ENCODE assay signal across 10 cellular contexts in the genomic region with DNA sequence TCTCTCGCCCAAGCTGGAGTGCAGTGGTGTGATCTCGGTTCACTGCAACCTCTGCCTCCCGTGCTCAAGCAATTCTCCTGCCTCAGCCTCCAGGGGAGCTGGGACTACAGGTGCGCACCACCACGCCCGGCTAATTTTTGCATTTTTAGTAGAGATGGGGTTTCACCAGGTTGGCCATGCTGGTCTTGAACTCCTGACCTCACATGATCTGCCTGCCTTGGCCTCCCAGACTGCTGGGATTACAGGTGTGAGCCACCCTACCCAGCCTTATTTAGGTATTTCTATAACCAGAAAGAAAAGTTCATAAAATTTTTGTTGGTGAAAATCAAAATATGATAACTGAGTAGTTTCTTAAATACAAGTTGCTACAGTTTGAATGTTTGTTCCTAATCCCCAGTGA. TPM values are rescaled to one million over a fixed set of nuclear protein-coding genes. Genes with fewer than 3 reads are reported as not detected.
DNase-seq lines count a peak whose midpoint lies in the region; ATAC-seq, FAIRE-seq and TF ChIP-seq lines count a peak whose summit lies in the region.
"Not testable (repeated sequence)": the region's sequence is repeated elsewhere in the genome, so short reads cannot be mapped to it uniquely, and the experiment has no call there.
"Had no signal": no experiment of that assay in that cellular context is flagged by ENCODE, and none has a peak within 500 bp of the region (broad histone marks: within the 10 kb centered on the region; RNA-seq: fewer than 3 reads in every experiment).

No MANE protein-coding gene starts in this region.

- dilution Hi-C loops in IMR-90 (cut with HindIII; ENCODE audit: low sequenced_read_pairs, unreplicated experiment) = not testable (repeated sequence)

- not testable (repeated sequence) for H2AK5ac ChIP-seq in IMR-90 (ENCODE audit: low read depth, low read length)

- H3K56ac ChIP-seq in IMR-90 (ENCODE audit: extremely low read depth, insufficient read depth, low read length) = not testable (repeated sequence)

- H3K9me1 ChIP-seq in IMR-90 (ENCODE audit: insufficient read depth, low read length); K562 (ENCODE audit: control insufficient read depth, insufficient read depth, low read length): not testable (repeated sequence)

- H3K27me3 Mint-ChIP-seq in Caco-2 (ENCODE audit: insufficient read depth, unreplicated experiment); activated CD8-positive, alpha-beta memory T cell treated with anti-CD3 and anti-CD28 coated beads, Interleukin-2, amount 10 ng/mL, durations not matched to agents 7 days and 5 days: not testable (repeated sequence)

- in situ Hi-C loops in IMR-90 (cut with MboI; ENCODE audit: low sequenced_read_pairs); K562 (cut with MboI): not testable (repeated sequence)

- not testable (repeated sequence) for H2BK15ac ChIP-seq in IMR-90 (ENCODE audit: low read depth, low read length)

- H3K9me3 Mint-ChIP-seq in Caco-2 (ENCODE audit: unreplicated experiment); activated CD8-positive, alpha-beta memory T cell treated with anti-CD3 and anti-CD28 coated beads, Interleukin-2, amount 10 ng/mL, durations not matched to agents 7 days and 5 days (ENCODE audit: low read depth): not testable (repeated sequence)

- not testable (repeated sequence) for H3F3A ChIP-seq in neural cell (ENCODE audit: insufficient read depth, low read length, poor library complexity, severe bottlenecking)

- not testable (repeated sequence) for H2BK120ac ChIP-seq in IMR-90 (ENCODE audit: low read depth, low read length)

- H3K4me3 Mint-ChIP-seq in Caco-2 (ENCODE audit: unreplicated experiment) = peak overlapping the region; percentile 78
- peak overlapping the region; percentile 81 for H3K4me3 Mint-ChIP-seq in activated CD8-positive, alpha-beta memory T cell treated with anti-CD3 and anti-CD28 coated beads, Interleukin-2, amount 10 ng/mL, durations not matched to agents 7 days and 5 days

- TF ChIP-seq RAD21 in IMR-90 (IDR thresholded peaks at IDR 0.05; ENCODE audit: low read length); K562 (CRISPR knock-in tag; conservative IDR thresholded peaks at IDR 0.05 in 1 of 2, IDR thresholded peaks at IDR 0.05 in 1 of 2); neural cell (conservative IDR thresholded peaks at IDR 0.05): not testable (repeated sequence)

- WGBS in IMR-90 (ENCODE audit: extremely low coverage in 2 of 2, insufficient read length in 1 of 2), 2 experiments = no CpG with 5 or more reads among the region's 6 CpGs
- 52% methylated on average over 6 of the region's 6 CpGs for WGBS in K562 (ENCODE audit: insufficient coverage, low coverage, missing lambda C conversion rate)

- peaks cover 17 to 62% of the 10 kb centered on the region in 2 experiments for H3K79me1 ChIP-seq in IMR-90 (ENCODE audit: low read depth in 1 of 2, low read length in 2 of 2)

- intact Hi-C loops in Caco-2 (cut with micrococcal nuclease; ENCODE audit: unreplicated experiment) = not testable (repeated sequence)
- intact Hi-C loops in IMR-90 (cut with micrococcal nuclease) = loop anchor here (2.0 kb wide), 2 partner anchors 85 to 109 kb away; partner anchors contain the start of gene MED26
- intact Hi-C loops in K562 (cut with micrococcal nuclease) = loop anchor here (1.0 to 10.0 kb wide), 2 partner anchors 28 to 81 kb away; partner anchors contain the start of gene MED26

- H3K4ac ChIP-seq in IMR-90 (ENCODE audit: low read depth, low read length) = not testable (repeated sequence)

- H2BK20ac ChIP-seq in IMR-90 (ENCODE audit: low read depth, low read length) = not testable (repeated sequence)

- H3K23ac ChIP-seq in IMR-90 (ENCODE audit: low read depth, low read length) = not testable (repeated sequence)

- H4K91ac ChIP-seq in IMR-90 (ENCODE audit: insufficient read depth, low read depth, low read length) = not testable (repeated sequence)

- not testable (repeated sequence) for H4K8ac ChIP-seq in IMR-90 (ENCODE audit: low read depth in 2 of 2, low read length in 2 of 2)

- ATAC-seq in IMR-90 (ENCODE audit: low read depth); activated CD8-positive, alpha-beta memory T cell treated with anti-CD3 and anti-CD28 coated beads, Interleukin-2, amount 10 ng/mL, durations not matched to agents 7 days and 5 days; K562: not testable (repeated sequence)

- not testable (repeated sequence) for TF ChIP-seq CTCF in Caco-2 (IDR thresholded peaks at IDR 0.05; ENCODE audit: insufficient read depth in 1 of 2, low read depth in 1 of 2, low read length in 1 of 2, severe bottlenecking in 1 of 2, unreplicated experiment in 1 of 2); IMR-90 (conservative IDR thresholded peaks at IDR 0.05; ENCODE audit: low read depth, low read length); K562 (IDR thresholded peaks at IDR 0.05 in 2 of 3, conservative IDR thresholded peaks at IDR 0.05 in 1 of 3; ENCODE audit: insufficient read depth in 2 of 3, low read depth in 1 of 3, low read length in 3 of 3); neural cell (IDR thresholded peaks at IDR 0.05; ENCODE audit: poor library complexity, severe bottlenecking)

- not testable (repeated sequence) for H3K4me3 ChIP-seq in Caco-2 (ENCODE audit: low read depth, low read length); IMR-90 (ENCODE audit: insufficient read depth, low read depth, low read length)
- H3K4me3 ChIP-seq in K562 (peak overlapping the region; percentile 91), iPS-18a (ENCODE audit: low read length) (peak overlapping the region; percentile 80), neural cell (ENCODE audit: low read length) (peak overlapping the region; percentile 77)

- not testable (repeated sequence) for H3K18ac ChIP-seq in IMR-90 (ENCODE audit: low read depth, low read length)

- not testable (repeated sequence) for H3K4me1 Mint-ChIP-seq in Caco-2 (ENCODE audit: low read depth, unreplicated experiment)
- H3K4me1 Mint-ChIP-seq in activated CD8-positive, alpha-beta memory T cell treated with anti-CD3 and anti-CD28 coated beads, Interleukin-2, amount 10 ng/mL, durations not matched to agents 7 days and 5 days = peaks cover 53% of the 10 kb centered on the region

- H2AK9ac ChIP-seq in IMR-90 (replicated peaks; ENCODE audit: low read depth, low read length, poor library complexity) = not testable (repeated sequence)

- H2BK5ac ChIP-seq in IMR-90 (ENCODE audit: low read depth, low read length, poor library complexity, severe bottlenecking) = not testable (repeated sequence)

- not testable (repeated sequence) for H3K9me2 ChIP-seq in neural cell (ENCODE audit: insufficient read depth, low read length)

- H3K14ac ChIP-seq in IMR-90 (replicated peaks; ENCODE audit: low read depth, low read length) = not testable (repeated sequence)

- CTCF ChIA-PET in Caco-2 (lab: Charles Lee); IMR-90 (lab: Yijun Ruan, JAX); K562 (lab: Yijun Ruan, JAX; ENCODE audit: low intra/inter-chr PET ratio): not testable (repeated sequence)
- CTCF ChIA-PET in activated CD8-positive, alpha-beta memory T cell treated with anti-CD3 and anti-CD28 coated beads, Interleukin-2, amount 10 ng/mL, durations not matched to agents 7 days and 5 days (lab: Charles Lee) = interaction anchor here (1.0 to 1.4 kb wide), 2 partner anchors 84 to 102 kb away, joined by 4 to 5 read pairs; partner anchors contain the start of gene MED26

- POLR2A ChIA-PET in Caco-2 (lab: Charles Lee) = interaction anchor here (0.6 kb wide), 1 partner anchor 27 kb away, joined by 3 read pairs; no protein-coding TSS in a partner anchor
- POLR2A ChIA-PET in IMR-90 (lab: Charles Lee; ENCODE audit: unreplicated experiment) = not testable (repeated sequence)
- POLR2A ChIA-PET in K562 (lab: Yijun Ruan, JAX) = interaction anchor here (0.7 to 1.3 kb wide), 5 partner anchors 8 to 97 kb away, joined by 3 to 4 read pairs (median 3); no protein-coding TSS in a partner anchor

- H3K79me2 ChIP-seq in K562 (ENCODE audit: control insufficient read depth, insufficient read depth, low read length) (peaks cover 56% of the 10 kb centered on the region), neural cell (replicated peaks; ENCODE audit: insufficient read depth, low read length) (peaks cover 42% of the 10 kb centered on the region)

- BruUV-seq in Caco-2 (replicated peaks; lab: Mats Ljungman, UMichigan); IMR-90 (replicated peaks; lab: Mats Ljungman, UMichigan); K562 (replicated peaks; lab: Mats Ljungman, UMichigan): not testable (repeated sequence)

- peaks cover 28% of the 10 kb centered on the region for H4K20me1 ChIP-seq in IMR-90 (ENCODE audit: insufficient read depth, low read length)
- not testable (repeated sequence) for H4K20me1 ChIP-seq in K562 (replicated peaks; ENCODE audit: control insufficient read depth, insufficient read depth, low read length); neural cell (ENCODE audit: insufficient read depth)

- H3K4me2 ChIP-seq in IMR-90 (ENCODE audit: low read depth, low read length) = 0 out of 2 replicates have a peak overlapping the region, but pooled peaks have one; percentile 86
- H3K4me2 ChIP-seq in K562 (ENCODE audit: insufficient read depth, low read length); neural cell (ENCODE audit: low read length): not testable (repeated sequence)

- TF ChIP-seq EP300 in K562 (IDR thresholded peaks at IDR 0.05; ENCODE audit: low read length); neural cell (conservative IDR thresholded peaks at IDR 0.05; ENCODE audit: poor library complexity, severe bottlenecking): not testable (repeated sequence)

- not testable (repeated sequence) for H3K27me3 ChIP-seq in Caco-2 (replicated peaks; ENCODE audit: control insufficient read depth, insufficient read depth, low read length); IMR-90 (ENCODE audit: control insufficient read depth, insufficient read depth, low read length); K562 (ENCODE audit: control insufficient read depth in 2 of 2, insufficient read depth in 2 of 2, low read length in 2 of 2); iPS-18a (ENCODE audit: control insufficient read depth, insufficient read depth, low read length); neural cell (ENCODE audit: insufficient read depth, low read depth, low read length)

- not testable (repeated sequence) for H3K36me3 ChIP-seq in Caco-2 (ENCODE audit: control insufficient read depth, insufficient read depth, low read length); iPS-18a (ENCODE audit: control insufficient read depth, low read depth, low read length); neural cell (ENCODE audit: insufficient read depth, low read length)
- H3K36me3 ChIP-seq in IMR-90 (ENCODE audit: control insufficient read depth, insufficient read depth, low read length) = peaks cover 11% of the 10 kb centered on the region
- H3K36me3 ChIP-seq in K562 (ENCODE audit: control insufficient read depth, insufficient read depth, low read length) = peaks cover 28% of the 10 kb centered on the region; the same call in 2 of the 3 replicates

- not testable (repeated sequence) for TF ChIP-seq POLR2A in IMR-90 (IDR thresholded peaks at IDR 0.05; ENCODE audit: low read depth, low read length); K562 (conservative IDR thresholded peaks at IDR 0.05)
- 0 out of 2 replicates have a peak, but pooled peaks have one; percentile 26 for TF ChIP-seq POLR2A in Raji (IDR thresholded peaks at IDR 0.05; ENCODE audit: insufficient read depth, low read depth, low read length)

- not testable (repeated sequence) for H2AFZ ChIP-seq in IMR-90 (replicated peaks; ENCODE audit: low read length, poor library complexity); K562 (ENCODE audit: low read depth, low read length); neural cell (ENCODE audit: low read depth, low read length)

- not testable (repeated sequence) for FAIRE-seq in K562 (lab: Jason Lieb, UNC)

- peaks cover 31% of the 10 kb centered on the region for H3K36me3 Mint-ChIP-seq in Caco-2 (ENCODE audit: insufficient read depth, unreplicated experiment)
- H3K36me3 Mint-ChIP-seq in activated CD8-positive, alpha-beta memory T cell treated with anti-CD3 and anti-CD28 coated beads, Interleukin-2, amount 10 ng/mL, durations not matched to agents 7 days and 5 days = peaks cover 24% of the 10 kb centered on the region

- not testable (repeated sequence) for H3K27ac ChIP-seq in IMR-90 (ENCODE audit: insufficient read depth, low read length); K562 (ENCODE audit: extremely low read depth, low read depth, low read length); iPS-18a (ENCODE audit: low read length); neural cell (ENCODE audit: low read length)

- H3K27ac Mint-ChIP-seq in Caco-2 (ENCODE audit: unreplicated experiment) = not testable (repeated sequence)
- H3K27ac Mint-ChIP-seq in activated CD8-positive, alpha-beta memory T cell treated with anti-CD3 and anti-CD28 coated beads, Interleukin-2, amount 10 ng/mL, durations not matched to agents 7 days and 5 days = peak overlapping the region; percentile 90

- not testable (repeated sequence) for H4K5ac ChIP-seq in IMR-90 (ENCODE audit: low read depth, low read length)

- 0 out of 2 replicates have a peak overlapping the region, but pooled peaks have one; percentile 29 for H3K9ac ChIP-seq in IMR-90 (ENCODE audit: low read depth, low read length)
- peak overlapping the region in 1 of 2 experiments; percentile 90; a peak in 2 of 4 replicates for H3K9ac ChIP-seq in K562 (ENCODE audit: insufficient read depth in 1 of 2, low read depth in 2 of 2, low read length in 2 of 2)
- H3K9ac ChIP-seq in iPS-18a (ENCODE audit: low read length) = peak overlapping the region; percentile 79
- not testable (repeated sequence) for H3K9ac ChIP-seq in neural cell (ENCODE audit: low read length)

- not testable (repeated sequence) for DNase-seq in Caco-2; IMR-90; activated CD8-positive, alpha-beta memory T cell treated with anti-CD3 and anti-CD28 coated beads, Interleukin-2, amount 10 ng/mL, durations not matched to agents 7 days and 5 days; K562 (ENCODE audit: extremely low read depth in 1 of 4, low spot score in 3 of 4)

- H3K9me3 ChIP-seq in Caco-2; IMR-90 (ENCODE audit: control insufficient read depth, insufficient read depth, low read length); K562 (replicated peaks; ENCODE audit: control insufficient read depth, insufficient read depth, low read depth, low read length); iPS-18a (ENCODE audit: control insufficient read depth, low read depth, low read length); neural cell (ENCODE audit: low read length): not testable (repeated sequence)

- H3K4me1 ChIP-seq in Caco-2; IMR-90 (ENCODE audit: control insufficient read depth, insufficient read depth, low read length); iPS-18a (ENCODE audit: control insufficient read depth, low read depth, low read length): not testable (repeated sequence)
- H3K4me1 ChIP-seq in K562 (replicated peaks in 1 of 2; ENCODE audit: control insufficient read depth in 2 of 2, insufficient read depth in 2 of 2, low read length in 2 of 2) = peaks cover 5 to 10% of the 10 kb centered on the region in 2 experiments; a peak in 4 of 5 replicates

RNA-seq across cellular contexts. Expression of gene CHERP, which starts 1.5 kb away (rescaled TPM):
- total RNA-seq in Caco-2 (2022) (66.1 and 78.6 TPM in 2 replicates), IMR-90 (2012; rRNA removed) (0.54 and 1.1 TPM in 2 replicates), K562 (2014; rRNA removed) (7.8 and 9.6 TPM in 2 replicates), K562 (2014; rRNA removed; fragmentation: Illumina TruSeq; extraction: Trizol) (4.5 and 6.9 TPM in 2 replicates), K562 (2015; rRNA removed; fragmentation: Illumina TruSeq; extraction: Trizol) (10.1 and 10.8 TPM in 2 replicates), K562 (2021) (76.7 and 85.1 TPM in 2 replicates)
- polyA plus RNA-seq in IMR-90 (2012; rRNA removed) (13.5 and 15.6 TPM in 2 replicates), K562 (2011; rRNA removed) (4.9 and 9.0 TPM in 2 replicates), K562 (2014; fragmentation: Illumina TruSeq; extraction: Trizol) (26.3 and 41.8 TPM in 2 replicates), K562 (2014; fragmentation: Nextera tagmentation; extraction: Ambion mirVana) (under 1 TPM; 0.60 to 0.75 TPM), K562 (2014; rRNA removed) (34.3 and 36.7 TPM in 2 replicates), neural cell (5.4 and 8.6 TPM in 2 replicates)
- 9.4 and 12.9 TPM in 2 replicates for polyA plus RNA-seq in IMR-90 (2012; cell fraction: cytosol; rRNA removed)
- 37.1 and 59.7 TPM in 2 replicates for polyA plus RNA-seq in IMR-90 (2012; cell fraction: nucleus; rRNA removed; ENCODE audit: low replicate concordance)
- total RNA-seq in activated CD8-positive, alpha-beta memory T cell treated with anti-CD3 and anti-CD28 coated beads, Interleukin-2, amount 10 ng/mL, durations not matched to agents 7 days and 5 days = 10 to 100 TPM; 66.5 to 74.5 TPM
- 69.6 and 152 TPM in 2 replicates for total RNA-seq in K562 (2011; cell fraction: chromatin; rRNA removed; ENCODE audit: low replicate concordance)
- total RNA-seq in K562 (2011; cell fraction: nucleolus; rRNA removed) = 74.1 and 82.9 TPM in 2 replicates
- total RNA-seq in K562 (2011; cell fraction: nucleoplasm; rRNA removed) = 82.4 and 95.0 TPM in 2 replicates
- 5.3 and 7.6 TPM in 2 replicates for polyA plus RNA-seq in K562 (2011; cell fraction: cytosol; rRNA removed)
- polyA plus RNA-seq in K562 (2011; cell fraction: nucleus; rRNA removed) = 47.7 and 60.8 TPM in 2 replicates
- 37.7 and 48.9 TPM in 2 replicates for polyA plus RNA-seq in K562 (2012)
- polyA minus RNA-seq in K562 (2011; rRNA and poly(A)+ RNA removed) = 4.3 and 4.9 TPM in 2 replicates
- polyA minus RNA-seq in K562 (2011; cell fraction: cytosol; rRNA and poly(A)+ RNA removed) = 24.6 and 35.2 TPM in 2 replicates
- 23.3 and 23.4 TPM in 2 replicates for polyA minus RNA-seq in K562 (2011; cell fraction: nucleus; rRNA and poly(A)+ RNA removed)
- 12.7 and 15.8 TPM in 2 replicates for polyA minus RNA-seq in neural cell

RNA-seq across cellular contexts. Expression of gene SLC35E1, which starts 28.5 kb away (rescaled TPM):
- total RNA-seq in Caco-2 (2022) (37.9 and 41.3 TPM in 2 replicates), IMR-90 (2012; rRNA removed) (22.6 and 25.8 TPM in 2 replicates), K562 (2014; rRNA removed) (18.5 and 24.4 TPM in 2 replicates), K562 (2014; rRNA removed; fragmentation: Illumina TruSeq; extraction: Trizol) (27.8 and 28.4 TPM in 2 replicates), K562 (2015; rRNA removed; fragmentation: Illumina TruSeq; extraction: Trizol) (25.7 and 27.3 TPM in 2 replicates), K562 (2021) (40.1 and 44.5 TPM in 2 replicates)
- polyA plus RNA-seq in IMR-90 (2012; rRNA removed) (38.0 and 46.7 TPM in 2 replicates), K562 (2011; rRNA removed) (28.0 and 40.1 TPM in 2 replicates), K562 (2014; fragmentation: Illumina TruSeq; extraction: Trizol) (31.3 and 34.3 TPM in 2 replicates), K562 (2014; fragmentation: Nextera tagmentation; extraction: Ambion mirVana) (10 to 100 TPM; 15.0 to 16.1 TPM), K562 (2014; rRNA removed) (19.3 and 29.4 TPM in 2 replicates), neural cell (16.6 and 23.9 TPM in 2 replicates)
- 18.1 and 27.8 TPM in 2 replicates for polyA plus RNA-seq in IMR-90 (2012; cell fraction: cytosol; rRNA removed)
- 33.2 and 71.8 TPM in 2 replicates for polyA plus RNA-seq in IMR-90 (2012; cell fraction: nucleus; rRNA removed; ENCODE audit: low replicate concordance)
- total RNA-seq in activated CD8-positive, alpha-beta memory T cell treated with anti-CD3 and anti-CD28 coated beads, Interleukin-2, amount 10 ng/mL, durations not matched to agents 7 days and 5 days = 10 to 100 TPM; 46.2 to 46.3 TPM
- total RNA-seq in K562 (2011; cell fraction: chromatin; rRNA removed; ENCODE audit: low replicate concordance) = 132 and 248 TPM in 2 replicates
- 136 and 163 TPM in 2 replicates for total RNA-seq in K562 (2011; cell fraction: nucleolus; rRNA removed)
- total RNA-seq in K562 (2011; cell fraction: nucleoplasm; rRNA removed) = 156 and 184 TPM in 2 replicates
- 41.7 and 60.4 TPM in 2 replicates for polyA plus RNA-seq in K562 (2011; cell fraction: cytosol; rRNA removed)
- polyA plus RNA-seq in K562 (2011; cell fraction: nucleus; rRNA removed) = 28.4 and 51.0 TPM in 2 replicates
- polyA plus RNA-seq in K562 (2012) = 23.2 and 28.7 TPM in 2 replicates
- polyA minus RNA-seq in K562 (2011; rRNA and poly(A)+ RNA removed) = 54.7 and 61.3 TPM in 2 replicates
- 47.2 and 51.0 TPM in 2 replicates for polyA minus RNA-seq in K562 (2011; cell fraction: cytosol; rRNA and poly(A)+ RNA removed)
- 20.2 and 28.9 TPM in 2 replicates for polyA minus RNA-seq in K562 (2011; cell fraction: nucleus; rRNA and poly(A)+ RNA removed)
- 27.2 and 38.7 TPM in 2 replicates for polyA minus RNA-seq in neural cell

RNA-seq across cellular contexts. Expression of gene C19orf44, which starts 47.5 kb away (rescaled TPM):
- total RNA-seq in Caco-2 (2022) = 3.4 and 4.6 TPM in 2 replicates
- total RNA-seq in IMR-90 (2012; rRNA removed) = 1.4 and 1.7 TPM in 2 replicates
- polyA plus RNA-seq in IMR-90 (2012; rRNA removed) = 3.8 and 4.1 TPM in 2 replicates
- 1.8 and 3.0 TPM in 2 replicates for polyA plus RNA-seq in IMR-90 (2012; cell fraction: cytosol; rRNA removed)
- polyA plus RNA-seq in IMR-90 (2012; cell fraction: nucleus; rRNA removed; ENCODE audit: low replicate concordance) = 8.5 and 9.5 TPM in 2 replicates
- 1 to 10 TPM; 3.5 to 3.6 TPM for total RNA-seq in activated CD8-positive, alpha-beta memory T cell treated with anti-CD3 and anti-CD28 coated beads, Interleukin-2, amount 10 ng/mL, durations not matched to agents 7 days and 5 days
- 21.2 and 28.6 TPM in 2 replicates for total RNA-seq in K562 (2011; cell fraction: chromatin; rRNA removed; ENCODE audit: low replicate concordance)
- 10.8 and 13.3 TPM in 2 replicates for total RNA-seq in K562 (2011; cell fraction: nucleolus; rRNA removed)
- total RNA-seq in K562 (2011; cell fraction: nucleoplasm; rRNA removed) = 10.6 and 15.0 TPM in 2 replicates
- 2.2 and 4.1 TPM in 2 replicates for total RNA-seq in K562 (2014; rRNA removed)
- 3.5 and 4.2 TPM in 2 replicates for total RNA-seq in K562 (2014; rRNA removed; fragmentation: Illumina TruSeq; extraction: Trizol)
- total RNA-seq in K562 (2015; rRNA removed; fragmentation: Illumina TruSeq; extraction: Trizol) = 3.5 and 3.8 TPM in 2 replicates
- 4.7 and 6.6 TPM in 2 replicates for total RNA-seq in K562 (2021)
- polyA plus RNA-seq in K562 (2011; rRNA removed) = 2.8 TPM in 2 replicates
- 1.9 and 3.4 TPM in 2 replicates for polyA plus RNA-seq in K562 (2011; cell fraction: cytosol; rRNA removed)
- 5.4 and 11.4 TPM in 2 replicates for polyA plus RNA-seq in K562 (2011; cell fraction: nucleus; rRNA removed)
- polyA plus RNA-seq in K562 (2012) = 3.7 and 4.9 TPM in 2 replicates
- 4.7 and 7.7 TPM in 2 replicates for polyA plus RNA-seq in K562 (2014; fragmentation: Illumina TruSeq; extraction: Trizol)
- under 1 TPM; 0.41 to 0.51 TPM for polyA plus RNA-seq in K562 (2014; fragmentation: Nextera tagmentation; extraction: Ambion mirVana)
- 4.3 and 5.2 TPM in 2 replicates for polyA plus RNA-seq in K562 (2014; rRNA removed)
- polyA minus RNA-seq in K562 (2011; rRNA and poly(A)+ RNA removed) = 1.9 and 2.1 TPM in 2 replicates
- polyA minus RNA-seq in K562 (2011; cell fraction: cytosol; rRNA and poly(A)+ RNA removed) = 2.7 and 4.2 TPM in 2 replicates
- 4.4 and 5.7 TPM in 2 replicates for polyA minus RNA-seq in K562 (2011; cell fraction: nucleus; rRNA and poly(A)+ RNA removed)
- polyA plus RNA-seq in neural cell = 9.9 and 14.5 TPM in 2 replicates
- 10.7 and 12.0 TPM in 2 replicates for polyA minus RNA-seq in neural cell

RNA-seq across cellular contexts. Expression of gene CALR3, which starts 47.8 kb away (rescaled TPM):
- total RNA-seq in Caco-2 (2022) (0.32 TPM in 1 of 2 replicates, not detected in the other), IMR-90 (2012; rRNA removed) (not detected in 2 replicates), K562 (2014; rRNA removed) (0.41 TPM in 1 of 2 replicates, not detected in the other), K562 (2014; rRNA removed; fragmentation: Illumina TruSeq; extraction: Trizol) (0.18 and 0.19 TPM in 2 replicates), K562 (2015; rRNA removed; fragmentation: Illumina TruSeq; extraction: Trizol) (not detected in 2 replicates), K562 (2021) (not detected in 2 replicates)
- polyA plus RNA-seq in IMR-90 (2012; rRNA removed) (not detected in 2 replicates), K562 (2011; rRNA removed) (0.15 TPM in 1 of 2 replicates, not detected in the other), K562 (2014; fragmentation: Illumina TruSeq; extraction: Trizol) (not detected in 2 replicates), K562 (2014; fragmentation: Nextera tagmentation; extraction: Ambion mirVana) (under 1 TPM; 0.22 to 0.24 TPM), K562 (2014; rRNA removed) (not detected in 2 replicates), neural cell (not detected in 2 replicates)
- not detected in 2 replicates for polyA plus RNA-seq in IMR-90 (2012; cell fraction: cytosol; rRNA removed)
- polyA plus RNA-seq in IMR-90 (2012; cell fraction: nucleus; rRNA removed; ENCODE audit: low replicate concordance) = 0.06 TPM in 1 of 2 replicates, not detected in the other
- total RNA-seq in activated CD8-positive, alpha-beta memory T cell treated with anti-CD3 and anti-CD28 coated beads, Interleukin-2, amount 10 ng/mL, durations not matched to agents 7 days and 5 days = not detected
- total RNA-seq in K562 (2011; cell fraction: chromatin; rRNA removed; ENCODE audit: low replicate concordance) = not detected in 2 replicates
- not detected in 2 replicates for total RNA-seq in K562 (2011; cell fraction: nucleolus; rRNA removed)
- total RNA-seq in K562 (2011; cell fraction: nucleoplasm; rRNA removed) = not detected in 2 replicates
- polyA plus RNA-seq in K562 (2011; cell fraction: cytosol; rRNA removed) = not detected in 2 replicates
- polyA plus RNA-seq in K562 (2011; cell fraction: nucleus; rRNA removed) = not detected in 2 replicates
- 0.07 TPM in 1 of 2 replicates, not detected in the other for polyA plus RNA-seq in K562 (2012)
- polyA minus RNA-seq in K562 (2011; rRNA and poly(A)+ RNA removed) = 0.24 TPM in 1 of 2 replicates, not detected in the other
- not detected in 2 replicates for polyA minus RNA-seq in K562 (2011; cell fraction: cytosol; rRNA and poly(A)+ RNA removed)
- not detected in 2 replicates for polyA minus RNA-seq in K562 (2011; cell fraction: nucleus; rRNA and poly(A)+ RNA removed)
- polyA minus RNA-seq in neural cell = not detected in 2 replicates
- total RNA-seq: pulmonary artery endothelial cell, upper lobe of left lung had no signal
- polyA plus RNA-seq: heart right ventricle had no signal
